In the genomic region with DNA sequence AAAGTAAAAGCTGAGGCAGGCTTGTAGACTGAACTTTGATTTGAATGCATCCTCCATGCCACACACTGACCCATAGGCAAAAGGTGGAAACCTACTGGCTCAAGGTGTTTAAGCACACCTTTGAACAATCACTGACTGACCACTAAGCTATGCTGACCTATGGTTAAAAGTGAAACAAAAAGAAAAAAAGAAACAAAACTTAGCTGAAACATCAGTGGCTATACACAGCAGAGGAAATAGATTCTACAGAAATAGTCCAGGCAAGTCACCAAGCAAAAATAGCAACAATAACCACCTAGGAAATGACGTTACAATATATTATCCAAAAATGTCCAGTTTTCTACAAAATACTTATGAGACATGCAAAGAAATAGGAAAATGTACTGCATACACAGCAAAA, we compare ENCODE assay signal across 21 cellular contexts.
"Had no signal": no experiment of that assay in that cellular context is flagged by ENCODE, and none has a peak within 500 bp of the region (broad histone marks: within the 10 kb centered on the region; RNA-seq: fewer than 3 reads in every experiment).

No MANE protein-coding gene starts in this region.

- H3K27ac ChIP-seq: epithelial cell of prostate, esophagus muscularis mucosa, gastrocnemius medialis, left ventricle myocardium inferior, lower lobe of right lung, neural progenitor cell, ovary, right atrium auricular region, sigmoid colon, skin epidermis, testis, tibial nerve had no signal

- H3K9me3 ChIP-seq: gastrocnemius medialis, ovary, testis had no signal

- H2AFZ ChIP-seq: neural progenitor cell had no signal

- H3K4me2 ChIP-seq: neural progenitor cell had no signal

- ATAC-seq: effector memory CD8-positive, alpha-beta T cell; gastrocnemius medialis; lower lobe of right lung; natural killer cell treated with Interleukin-12 subunit alpha and Interleukin-12 subunit beta and Interleukin-15 and Interleukin-18, amount 100 ng/mL, for 72 hours; stimulated activated naive B cell treated with anti-CD40 and anti-IgM and Interleukin-4, amounts not matched to agents 10 μg/mL and 1 μg/mL and 100 μg/mL, for 72 hours; stimulated activated naive CD8-positive, alpha-beta T cell treated with anti-CD3 and anti-CD28 coated beads, Interleukin-15, amount 100 ng/mL, for 72 hours had no signal

- H3K4me3 ChIP-seq: esophagus muscularis mucosa, gastrocnemius medialis, left ventricle myocardium inferior, lower lobe of right lung, neural progenitor cell, ovary, right atrium auricular region, sigmoid colon, skin epidermis, testis, tibial nerve had no signal

- H3K9ac ChIP-seq: neural progenitor cell had no signal

- DNase-seq: effector memory CD8-positive, alpha-beta T cell; gastrocnemius medialis; glutamatergic neuron; immature natural killer cell; left ventricle myocardium inferior; lower lobe of right lung; nucleus accumbens; ovary; sigmoid colon; stimulated activated CD4-positive, alpha-beta T cell treated with anti-CD3 and anti-CD28 coated beads, Interleukin-2, amount 100 ng/mL, for 24 hours; stimulated activated CD4-positive, alpha-beta T cell treated with anti-CD3 and anti-CD28 coated beads, Interleukin-4, amount 100 ng/mL, for 4 hours; stimulated activated naive B cell treated with anti-CD40 and anti-IgM and Interleukin-4, amounts not matched to agents 10 μg/mL and 1 μg/mL and 100 μg/mL, for 72 hours; stimulated activated naive CD8-positive, alpha-beta T cell treated with anti-CD3 and anti-CD28 coated beads, Interleukin-15, amount 100 ng/mL, for 72 hours; testis had no signal

- H3K36me3 ChIP-seq: gastrocnemius medialis, lower lobe of right lung, neural progenitor cell, ovary, right atrium auricular region had no signal

- H3K27me3 ChIP-seq: esophagus muscularis mucosa, gastrocnemius medialis, neural progenitor cell, ovary, right atrium auricular region, sigmoid colon, testis, tibial nerve had no signal

- H3K4me1 ChIP-seq: esophagus muscularis mucosa, gastrocnemius medialis, left ventricle myocardium inferior, lower lobe of right lung, neural progenitor cell, right atrium auricular region, sigmoid colon, testis, tibial nerve had no signal
